In the genomic region with DNA sequence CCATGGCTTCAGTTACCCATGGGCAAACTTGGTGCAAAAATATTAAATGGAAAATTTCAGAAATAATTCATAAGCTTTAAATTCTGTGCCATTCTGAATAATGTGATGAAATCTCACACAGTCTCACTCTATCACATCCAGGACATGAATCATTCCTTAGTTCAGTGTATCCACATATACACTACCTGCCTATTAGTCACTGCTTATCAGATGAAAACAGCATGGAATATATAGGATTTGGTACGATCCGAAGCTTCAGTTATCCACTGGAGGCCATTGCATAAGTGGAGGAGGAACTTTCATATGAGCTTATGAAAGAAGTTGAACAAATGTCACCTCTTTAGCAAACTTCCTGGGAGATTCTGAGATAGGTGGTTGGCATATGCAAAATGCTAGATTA, we compare ENCODE assay signal across 28 cellular contexts.
DNase-seq lines count a peak whose midpoint lies in the region; ATAC-seq, FAIRE-seq and TF ChIP-seq lines count a peak whose summit lies in the region.
"Had no signal": no experiment of that assay in that cellular context is flagged by ENCODE, and none has a peak within 500 bp of the region (broad histone marks: within the 10 kb centered on the region; RNA-seq: fewer than 3 reads in every experiment).

No MANE protein-coding gene starts in this region.

- TF ChIP-seq POLR2A in H54 (IDR thresholded peaks at IDR 0.05; ENCODE audit: low read depth, low read length) = no peak

- no peak for TF ChIP-seq CTCF in PC-9 (conservative IDR thresholded peaks at IDR 0.05)
- no peak for TF ChIP-seq CTCF in bronchial epithelial cell (IDR thresholded peaks at IDR 0.05; ENCODE audit: insufficient read depth, low read length, severe bottlenecking)
- no peak for TF ChIP-seq CTCF in keratinocyte (optimal IDR thresholded peaks at IDR 0.05 in 1 of 3, IDR thresholded peaks at IDR 0.05 in 1 of 3, conservative IDR thresholded peaks at IDR 0.05 in 1 of 3; ENCODE audit: extremely low read depth in 1 of 3, insufficient read depth in 2 of 3, low read length in 3 of 3)

- CTCF ChIA-PET in PC-9 (lab: Charles Lee) = interaction anchor here (1.5 kb wide), 1 partner anchor 85 kb away, joined by 4 read pairs; the partner anchor contains the start of gene HSPA5

- ATAC-seq in HG03097 (IDR thresholded peaks at IDR 0.05; ENCODE audit: low FRiP score, unreplicated experiment) (no peak), HG02798 (IDR thresholded peaks at IDR 0.05; ENCODE audit: poor library complexity, unreplicated experiment) (no peak)
- ATAC-seq: activated T-cell treated with anti-CD3 and anti-CD28 coated beads, Interleukin-2, amount 50 U/mL, for 72 hours; effector memory CD8-positive, alpha-beta T cell; naive thymus-derived CD4-positive, alpha-beta T cell; upper lobe of right lung; WTC11 had no signal

- H3K4me1 ChIP-seq in PC-9 (replicated peaks; ENCODE audit: insufficient read depth) (peaks cover 41% of the 10 kb centered on the region), keratinocyte (ENCODE audit: control insufficient read depth, extremely low read depth, insufficient read depth, low read length) (peaks cover 17% of the 10 kb centered on the region), Karpas-422 (ENCODE audit: low read length) (no peaks in the 10 kb centered on the region)
- H3K4me1 ChIP-seq: adrenal gland, Caco-2 had no signal

- FAIRE-seq in H54 (lab: Jason Lieb, UNC) (peak; percentile 97), bronchial epithelial cell (lab: Jason Lieb, UNC) (no peak), keratinocyte (lab: Jason Lieb, UNC) (peak; percentile 64)
- FAIRE-seq: GM18507, HTR-8/SVneo, islet of Langerhans had no signal

- H3K9me2 ChIP-seq in PC-9 (ENCODE audit: insufficient read depth) (no peaks in the 10 kb centered on the region), Karpas-422 (replicated peaks; ENCODE audit: insufficient read depth, low read length) (no peaks in the 10 kb centered on the region)

- H3K79me2 ChIP-seq in PC-9 (ENCODE audit: low read depth) = peaks cover 9% of the 10 kb centered on the region; the same call in 1 of the 2 replicates
- no peaks in the 10 kb centered on the region for H3K79me2 ChIP-seq in keratinocyte (ENCODE audit: control insufficient read depth, insufficient read depth, low read length)
- H3K79me2 ChIP-seq in Karpas-422 (ENCODE audit: low read length) = no peaks in the 10 kb centered on the region

- H3K9me3 ChIP-seq in PC-9 (ENCODE audit: insufficient read depth, low read depth) (no peaks in the 10 kb centered on the region), keratinocyte (ENCODE audit: control insufficient read depth, low read depth, low read length) (no peaks in the 10 kb centered on the region), Karpas-422 (ENCODE audit: low read length) (no peaks in the 10 kb centered on the region)
- H3K9me3 ChIP-seq: adrenal gland, Caco-2, suprapubic skin, upper lobe of right lung had no signal

- POLR2A ChIA-PET in PC-9 (lab: Charles Lee; ENCODE audit: unreplicated experiment) = interaction anchor here (0.6 kb wide), 1 partner anchor 85 kb away, joined by 5 read pairs; the partner anchor contains the start of gene HSPA5

- intact Hi-C loops in PC-9 (cut with micrococcal nuclease; ENCODE audit: unreplicated experiment) = no loop called here

- H3K27ac ChIP-seq in PC-9 (peak overlapping the region; percentile 86), keratinocyte (ENCODE audit: control insufficient read depth, insufficient read depth, low read length) (peak overlapping the region; percentile 53), Karpas-422 (ENCODE audit: low read length) (no peak overlapping the region)
- H3K27ac ChIP-seq: adrenal gland, coronary artery, suprapubic skin, upper lobe of right lung had no signal

- peak overlapping the region; percentile 44 for H3K4me2 ChIP-seq in PC-9
- H3K4me2 ChIP-seq in keratinocyte (ENCODE audit: control insufficient read depth, extremely low read depth, insufficient read depth, low read depth, low read length) = peak overlapping the region; percentile 17
- no peak overlapping the region for H3K4me2 ChIP-seq in Karpas-422 (ENCODE audit: low read depth, low read length, poor library complexity, severe bottlenecking)

- H3K4me3 ChIP-seq in PC-9 (no peak overlapping the region), bronchial epithelial cell (ENCODE audit: low read depth, low read length) (no peak overlapping the region), keratinocyte (ENCODE audit: control insufficient read depth in 2 of 3, extremely low read depth in 1 of 3, insufficient read depth in 2 of 3, low read depth in 1 of 3, low read length in 3 of 3) (no peak overlapping the region), Karpas-422 (ENCODE audit: low read length) (no peak overlapping the region)
- H3K4me3 ChIP-seq: adrenal gland, coronary artery, suprapubic skin, upper lobe of right lung had no signal

- BruUV-seq in PC-9 (replicated peaks; lab: Mats Ljungman, UMichigan) = no TSS peak

- H3K9ac ChIP-seq in keratinocyte (ENCODE audit: control insufficient read depth, extremely low read depth, insufficient read depth, low read length) = no peak overlapping the region
- no peak overlapping the region for H3K9ac ChIP-seq in Karpas-422 (ENCODE audit: low read length)

- H2AFZ ChIP-seq in PC-9 (no peak overlapping the region), keratinocyte (ENCODE audit: control insufficient read depth, low read length) (no peak overlapping the region), Karpas-422 (ENCODE audit: low read length) (no peak overlapping the region)

- dilution Hi-C loops in keratinocyte (cut with MboI; ENCODE audit: extremely low pct_ligation_motif_present, low sequenced_read_pairs) = no loop called here

- H4K20me1 ChIP-seq in PC-9 (ENCODE audit: insufficient read depth) (no peaks in the 10 kb centered on the region), keratinocyte (ENCODE audit: control insufficient read depth, extremely low read depth, insufficient read depth, low read length) (no peaks in the 10 kb centered on the region), Karpas-422 (ENCODE audit: insufficient read depth, low read depth, low read length) (no peaks in the 10 kb centered on the region)

- H3K27me3 ChIP-seq in PC-9 (ENCODE audit: insufficient read depth, low read depth) (no peaks in the 10 kb centered on the region), bronchial epithelial cell (ENCODE audit: control insufficient read depth, insufficient read depth, low read length) (no peaks in the 10 kb centered on the region), keratinocyte (ENCODE audit: control insufficient read depth, extremely low read depth, insufficient read depth, low read length) (no peaks in the 10 kb centered on the region), Karpas-422 (ENCODE audit: low read length) (no peaks in the 10 kb centered on the region)
- H3K27me3 ChIP-seq: adrenal gland, suprapubic skin, upper lobe of right lung had no signal

- DNase-seq in H54 (ENCODE audit: insufficient read length, low spot score) (peak; percentile 38), PC-9 (peak in 1 of 2 experiments; percentile 98), bronchial epithelial cell (ENCODE audit: low read depth) (peak; percentile 91), keratinocyte (ENCODE audit: low read depth, low spot score) (no peak), Karpas-422 (no peak)
- DNase-seq: activated CD4-positive, alpha-beta T cell treated with anti-CD3 and anti-CD28 coated beads, Interleukin-2, amount 10 ng/mL, durations not matched to agents 7 days and 5 days; activated naive CD4-positive, alpha-beta T cell; activated T-cell treated with anti-CD3 and anti-CD28 coated beads, Interleukin-2, amount 50 U/mL, for 72 hours; adrenal gland; C1 segment of cervical spinal cord; Caco-2; effector memory CD8-positive, alpha-beta T cell; KG1; midbrain; naive thymus-derived CD4-positive, alpha-beta T cell; NCI-H1417 treated with DMSO at 0.1 percent for 48 hours; NCI-H82; SHP77 treated with DMSO at 0.1 percent for 48 hours; stimulated activated naive CD4-positive, alpha-beta T cell; upper lobe of right lung had no signal

- H3K36me3 ChIP-seq in PC-9 (ENCODE audit: low read depth) (peaks cover 20% of the 10 kb centered on the region; the same call in 1 of the 2 replicates), bronchial epithelial cell (ENCODE audit: control insufficient read depth, insufficient read depth, low read length) (no peaks in the 10 kb centered on the region), keratinocyte (ENCODE audit: control insufficient read depth in 2 of 2, extremely low read depth in 1 of 2, insufficient read depth in 2 of 2, low read length in 2 of 2) (peaks cover 9 to 13% of the 10 kb centered on the region in 2 experiments), Karpas-422 (ENCODE audit: insufficient read depth, low read length) (peaks cover 20% of the 10 kb centered on the region; the same call in 1 of the 2 replicates)

- no peaks in the 10 kb centered on the region for H3K9me1 ChIP-seq in keratinocyte (ENCODE audit: control insufficient read depth, extremely low read depth, insufficient read depth, low read length)

- H3F3A ChIP-seq in PC-9 (ENCODE audit: insufficient read depth, low read depth) = peaks cover 57% of the 10 kb centered on the region

Comparison
In these comparisons a context has a peak if more than half of its experiments do, and no peak if none do; other contexts are left out.
1. DNase-seq: peak in H54 (single experiment) and bronchial epithelial cell (single experiment); none in keratinocyte (single experiment) and Karpas-422 (single experiment).